ENCODE assay signal across 8 cellular contexts in genomic region chr1:208420696-208421095, GRCh38.
"Had no signal": no experiment of that assay in that cellular context is flagged by ENCODE, and none has a peak within 500 bp of the region (broad histone marks: within the 10 kb centered on the region; RNA-seq: fewer than 3 reads in every experiment).

No MANE protein-coding gene starts in this region.

- H3K9me3 ChIP-seq: HAP-1 had no signal

- ATAC-seq: HCT116 had no signal

- H3K27ac ChIP-seq: GM23248 had no signal

- H3K4me3 ChIP-seq: GM23248, HAP-1 had no signal

- DNase-seq: GM23248, GOT3, H7, HFFc6, IMR-90 had no signal

- H2AFZ ChIP-seq: GM23248 had no signal

- H3K9ac ChIP-seq: GM23248 had no signal

- FAIRE-seq: HTR-8/SVneo had no signal

- H3K36me3 ChIP-seq: HAP-1 had no signal

- H3K4me1 ChIP-seq: HAP-1 had no signal
